1 cellular context compared by ENCODE assay signal in the genomic region with DNA sequence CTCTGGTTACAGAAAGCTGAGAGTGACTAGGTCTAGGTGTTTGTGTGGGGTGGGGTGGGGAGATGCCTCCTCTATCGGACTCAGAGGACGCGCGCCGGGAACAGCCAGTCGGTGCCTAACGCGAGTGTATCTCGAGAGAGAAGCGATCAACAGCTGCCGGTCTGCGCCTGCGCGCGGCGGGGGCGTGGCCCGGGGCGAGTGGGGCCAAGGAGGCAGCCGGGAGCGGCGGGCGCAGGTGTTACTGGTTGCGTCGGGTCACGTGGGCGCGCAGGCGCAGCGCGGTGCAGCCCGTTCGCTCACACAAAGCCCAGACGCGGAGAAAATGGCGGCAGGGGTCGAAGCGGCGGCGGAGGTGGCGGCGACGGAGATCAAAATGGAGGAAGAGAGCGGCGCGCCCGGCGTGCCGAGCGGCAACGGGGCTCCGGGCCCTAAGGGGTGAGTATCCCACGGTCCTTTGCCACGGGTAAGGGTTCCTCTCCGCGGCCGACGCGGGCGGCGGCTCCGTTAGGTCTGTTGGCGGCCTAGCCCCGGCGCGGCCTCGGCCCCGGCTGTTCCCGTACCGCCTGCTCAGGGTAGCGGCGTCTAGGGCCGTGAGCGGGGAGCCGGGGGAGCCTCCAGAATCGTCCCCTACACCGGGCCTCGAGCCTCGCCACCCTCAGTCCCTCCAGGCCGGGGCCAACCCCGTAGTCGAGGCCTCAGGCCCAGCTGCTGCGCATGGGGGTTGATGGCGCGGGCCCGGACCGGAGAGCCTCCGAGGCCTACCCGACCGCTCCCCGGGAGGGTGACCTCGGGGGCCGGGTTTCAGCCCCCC.
TF ChIP-seq lines count a peak whose summit lies in the region.

A gene with protein sequence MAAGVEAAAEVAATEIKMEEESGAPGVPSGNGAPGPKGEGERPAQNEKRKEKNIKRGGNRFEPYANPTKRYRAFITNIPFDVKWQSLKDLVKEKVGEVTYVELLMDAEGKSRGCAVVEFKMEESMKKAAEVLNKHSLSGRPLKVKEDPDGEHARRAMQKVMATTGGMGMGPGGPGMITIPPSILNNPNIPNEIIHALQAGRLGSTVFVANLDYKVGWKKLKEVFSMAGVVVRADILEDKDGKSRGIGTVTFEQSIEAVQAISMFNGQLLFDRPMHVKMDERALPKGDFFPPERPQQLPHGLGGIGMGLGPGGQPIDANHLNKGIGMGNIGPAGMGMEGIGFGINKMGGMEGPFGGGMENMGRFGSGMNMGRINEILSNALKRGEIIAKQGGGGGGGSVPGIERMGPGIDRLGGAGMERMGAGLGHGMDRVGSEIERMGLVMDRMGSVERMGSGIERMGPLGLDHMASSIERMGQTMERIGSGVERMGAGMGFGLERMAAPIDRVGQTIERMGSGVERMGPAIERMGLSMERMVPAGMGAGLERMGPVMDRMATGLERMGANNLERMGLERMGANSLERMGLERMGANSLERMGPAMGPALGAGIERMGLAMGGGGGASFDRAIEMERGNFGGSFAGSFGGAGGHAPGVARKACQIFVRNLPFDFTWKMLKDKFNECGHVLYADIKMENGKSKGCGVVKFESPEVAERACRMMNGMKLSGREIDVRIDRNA (plus strand): TSS at position 299 of the 811 bp plus-strand sequence. CDS start 24 bp downstream, at position 323.

TF ChIP-seq in K562, 482 proteins besides CTCF, POLR2A, EP300 and RAD21 (continued from another document and continues in another):
- TF ChIP-seq, protein P1, sequence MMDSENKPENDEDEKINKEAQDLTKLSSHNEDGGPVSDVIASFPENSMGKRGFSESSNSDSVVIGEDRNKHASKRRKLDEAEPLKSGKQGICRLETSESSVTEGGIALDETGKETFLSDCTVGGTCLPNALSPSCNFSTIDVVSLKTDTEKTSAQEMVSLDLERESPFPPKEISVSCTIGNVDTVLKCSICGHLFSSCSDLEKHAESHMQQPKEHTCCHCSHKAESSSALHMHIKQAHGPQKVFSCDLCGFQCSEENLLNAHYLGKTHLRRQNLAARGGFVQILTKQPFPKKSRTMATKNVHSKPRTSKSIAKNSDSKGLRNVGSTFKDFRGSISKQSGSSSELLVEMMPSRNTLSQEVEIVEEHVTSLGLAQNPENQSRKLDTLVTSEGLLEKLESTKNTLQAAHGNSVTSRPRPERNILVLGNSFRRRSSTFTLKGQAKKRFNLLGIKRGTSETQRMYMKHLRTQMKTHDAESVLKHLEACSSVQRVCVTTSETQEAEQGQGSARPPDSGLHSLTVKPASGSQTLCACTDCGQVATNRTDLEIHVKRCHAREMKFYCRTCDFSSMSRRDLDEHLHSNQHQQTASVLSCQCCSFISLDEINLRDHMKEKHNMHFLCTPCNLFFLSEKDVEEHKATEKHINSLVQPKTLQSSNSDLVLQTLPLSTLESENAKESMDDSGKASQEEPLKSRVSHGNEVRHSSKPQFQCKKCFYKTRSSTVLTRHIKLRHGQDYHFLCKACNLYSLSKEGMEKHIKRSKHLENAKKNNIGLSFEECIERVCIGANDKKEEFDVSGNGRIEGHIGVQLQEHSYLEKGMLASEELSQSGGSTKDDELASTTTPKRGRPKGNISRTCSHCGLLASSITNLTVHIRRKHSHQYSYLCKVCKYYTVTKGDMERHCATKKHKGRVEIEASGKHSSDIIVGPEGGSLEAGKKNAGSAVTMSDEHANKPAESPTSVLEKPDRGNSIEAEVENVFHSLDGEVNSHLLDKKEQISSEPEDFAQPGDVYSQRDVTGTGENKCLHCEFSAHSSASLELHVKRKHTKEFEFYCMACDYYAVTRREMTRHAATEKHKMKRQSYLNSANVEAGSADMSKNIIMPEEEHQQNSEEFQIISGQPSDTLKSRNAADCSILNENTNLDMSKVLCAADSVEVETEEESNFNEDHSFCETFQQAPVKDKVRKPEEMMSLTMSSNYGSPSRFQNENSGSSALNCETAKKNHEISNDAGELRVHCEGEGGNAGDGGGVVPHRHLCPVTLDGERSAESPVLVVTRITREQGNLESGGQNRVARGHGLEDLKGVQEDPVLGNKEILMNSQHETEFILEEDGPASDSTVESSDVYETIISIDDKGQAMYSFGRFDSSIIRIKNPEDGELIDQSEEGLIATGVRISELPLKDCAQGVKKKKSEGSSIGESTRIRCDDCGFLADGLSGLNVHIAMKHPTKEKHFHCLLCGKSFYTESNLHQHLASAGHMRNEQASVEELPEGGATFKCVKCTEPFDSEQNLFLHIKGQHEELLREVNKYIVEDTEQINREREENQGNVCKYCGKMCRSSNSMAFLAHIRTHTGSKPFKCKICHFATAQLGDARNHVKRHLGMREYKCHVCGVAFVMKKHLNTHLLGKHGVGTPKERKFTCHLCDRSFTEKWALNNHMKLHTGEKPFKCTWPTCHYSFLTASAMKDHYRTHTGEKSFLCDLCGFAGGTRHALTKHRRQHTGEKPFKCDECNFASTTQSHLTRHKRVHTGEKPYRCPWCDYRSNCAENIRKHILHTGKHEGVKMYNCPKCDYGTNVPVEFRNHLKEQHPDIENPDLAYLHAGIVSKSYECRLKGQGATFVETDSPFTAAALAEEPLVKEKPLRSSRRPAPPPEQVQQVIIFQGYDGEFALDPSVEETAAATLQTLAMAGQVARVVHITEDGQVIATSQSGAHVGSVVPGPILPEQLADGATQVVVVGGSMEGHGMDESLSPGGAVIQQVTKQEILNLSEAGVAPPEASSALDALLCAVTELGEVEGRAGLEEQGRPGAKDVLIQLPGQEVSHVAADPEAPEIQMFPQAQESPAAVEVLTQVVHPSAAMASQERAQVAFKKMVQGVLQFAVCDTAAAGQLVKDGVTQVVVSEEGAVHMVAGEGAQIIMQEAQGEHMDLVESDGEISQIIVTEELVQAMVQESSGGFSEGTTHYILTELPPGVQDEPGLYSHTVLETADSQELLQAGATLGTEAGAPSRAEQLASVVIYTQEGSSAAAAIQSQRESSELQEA (IDR thresholded peaks at IDR 0.05; ENCODE audit: low read depth) = no peak
- no peak for TF ChIP-seq NFE2L1 (tag; IDR thresholded peaks at IDR 0.05; ENCODE audit: borderline replicate concordance, low read depth)
- no peak for TF ChIP-seq ZC3H11A (IDR thresholded peaks at IDR 0.05; ENCODE audit: low read depth, low read length)
- no peak for TF ChIP-seq ADNP (tag; IDR thresholded peaks at IDR 0.05)
- TF ChIP-seq ZNF143 (CRISPR knock-in tag; IDR thresholded peaks at IDR 0.05) = peak; percentile 53
- TF ChIP-seq ESRRA (IDR thresholded peaks at IDR 0.05; ENCODE audit: borderline replicate concordance, low read depth) = peak; percentile 57; the same call in 1 of the 2 replicates
- TF ChIP-seq NONO (IDR thresholded peaks at IDR 0.05; ENCODE audit: low read depth in 2 of 2, low read length in 1 of 2) = peak in 1 of 2 experiments; percentile 81; a peak in 1 of 4 replicates
- TF ChIP-seq BRD4 (IDR thresholded peaks at IDR 0.05) = peak; percentile 96
- no peak; the same call in 1 of the 2 replicates for TF ChIP-seq CHCHD3 (CRISPR knock-in tag; IDR thresholded peaks at IDR 0.05)
- TF ChIP-seq, protein P2, sequence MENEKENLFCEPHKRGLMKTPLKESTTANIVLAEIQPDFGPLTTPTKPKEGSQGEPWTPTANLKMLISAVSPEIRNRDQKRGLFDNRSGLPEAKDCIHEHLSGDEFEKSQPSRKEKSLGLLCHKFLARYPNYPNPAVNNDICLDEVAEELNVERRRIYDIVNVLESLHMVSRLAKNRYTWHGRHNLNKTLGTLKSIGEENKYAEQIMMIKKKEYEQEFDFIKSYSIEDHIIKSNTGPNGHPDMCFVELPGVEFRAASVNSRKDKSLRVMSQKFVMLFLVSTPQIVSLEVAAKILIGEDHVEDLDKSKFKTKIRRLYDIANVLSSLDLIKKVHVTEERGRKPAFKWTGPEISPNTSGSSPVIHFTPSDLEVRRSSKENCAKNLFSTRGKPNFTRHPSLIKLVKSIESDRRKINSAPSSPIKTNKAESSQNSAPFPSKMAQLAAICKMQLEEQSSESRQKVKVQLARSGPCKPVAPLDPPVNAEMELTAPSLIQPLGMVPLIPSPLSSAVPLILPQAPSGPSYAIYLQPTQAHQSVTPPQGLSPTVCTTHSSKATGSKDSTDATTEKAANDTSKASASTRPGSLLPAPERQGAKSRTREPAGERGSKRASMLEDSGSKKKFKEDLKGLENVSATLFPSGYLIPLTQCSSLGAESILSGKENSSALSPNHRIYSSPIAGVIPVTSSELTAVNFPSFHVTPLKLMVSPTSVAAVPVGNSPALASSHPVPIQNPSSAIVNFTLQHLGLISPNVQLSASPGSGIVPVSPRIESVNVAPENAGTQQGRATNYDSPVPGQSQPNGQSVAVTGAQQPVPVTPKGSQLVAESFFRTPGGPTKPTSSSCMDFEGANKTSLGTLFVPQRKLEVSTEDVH (IDR thresholded peaks at IDR 0.05; ENCODE audit: low read depth, partially characterized antibody) = no peak
- no peak for TF ChIP-seq TFAM (CRISPR knock-in tag; conservative IDR thresholded peaks at IDR 0.05)
- no peak for TF ChIP-seq PTRF (tag; IDR thresholded peaks at IDR 0.05)
- peak; percentile 39; the same call in 1 of the 2 replicates for TF ChIP-seq STAG1 (CRISPR knock-in tag; IDR thresholded peaks at IDR 0.05; ENCODE audit: borderline replicate concordance)
- TF ChIP-seq, protein P3, sequence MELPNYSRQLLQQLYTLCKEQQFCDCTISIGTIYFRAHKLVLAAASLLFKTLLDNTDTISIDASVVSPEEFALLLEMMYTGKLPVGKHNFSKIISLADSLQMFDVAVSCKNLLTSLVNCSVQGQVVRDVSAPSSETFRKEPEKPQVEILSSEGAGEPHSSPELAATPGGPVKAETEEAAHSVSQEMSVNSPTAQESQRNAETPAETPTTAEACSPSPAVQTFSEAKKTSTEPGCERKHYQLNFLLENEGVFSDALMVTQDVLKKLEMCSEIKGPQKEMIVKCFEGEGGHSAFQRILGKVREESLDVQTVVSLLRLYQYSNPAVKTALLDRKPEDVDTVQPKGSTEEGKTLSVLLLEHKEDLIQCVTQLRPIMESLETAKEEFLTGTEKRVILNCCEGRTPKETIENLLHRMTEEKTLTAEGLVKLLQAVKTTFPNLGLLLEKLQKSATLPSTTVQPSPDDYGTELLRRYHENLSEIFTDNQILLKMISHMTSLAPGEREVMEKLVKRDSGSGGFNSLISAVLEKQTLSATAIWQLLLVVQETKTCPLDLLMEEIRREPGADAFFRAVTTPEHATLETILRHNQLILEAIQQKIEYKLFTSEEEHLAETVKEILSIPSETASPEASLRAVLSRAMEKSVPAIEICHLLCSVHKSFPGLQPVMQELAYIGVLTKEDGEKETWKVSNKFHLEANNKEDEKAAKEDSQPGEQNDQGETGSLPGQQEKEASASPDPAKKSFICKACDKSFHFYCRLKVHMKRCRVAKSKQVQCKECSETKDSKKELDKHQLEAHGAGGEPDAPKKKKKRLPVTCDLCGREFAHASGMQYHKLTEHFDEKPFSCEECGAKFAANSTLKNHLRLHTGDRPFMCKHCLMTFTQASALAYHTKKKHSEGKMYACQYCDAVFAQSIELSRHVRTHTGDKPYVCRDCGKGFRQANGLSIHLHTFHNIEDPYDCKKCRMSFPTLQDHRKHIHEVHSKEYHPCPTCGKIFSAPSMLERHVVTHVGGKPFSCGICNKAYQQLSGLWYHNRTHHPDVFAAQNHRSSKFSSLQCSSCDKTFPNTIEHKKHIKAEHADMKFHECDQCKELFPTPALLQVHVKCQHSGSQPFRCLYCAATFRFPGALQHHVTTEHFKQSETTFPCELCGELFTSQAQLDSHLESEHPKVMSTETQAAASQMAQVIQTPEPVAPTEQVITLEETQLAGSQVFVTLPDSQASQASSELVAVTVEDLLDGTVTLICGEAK (IDR thresholded peaks at IDR 0.05) = no peak
- TF ChIP-seq, protein P3 (CRISPR knock-in tag; IDR thresholded peaks at IDR 0.05) = no peak
- TF ChIP-seq, protein P4, sequence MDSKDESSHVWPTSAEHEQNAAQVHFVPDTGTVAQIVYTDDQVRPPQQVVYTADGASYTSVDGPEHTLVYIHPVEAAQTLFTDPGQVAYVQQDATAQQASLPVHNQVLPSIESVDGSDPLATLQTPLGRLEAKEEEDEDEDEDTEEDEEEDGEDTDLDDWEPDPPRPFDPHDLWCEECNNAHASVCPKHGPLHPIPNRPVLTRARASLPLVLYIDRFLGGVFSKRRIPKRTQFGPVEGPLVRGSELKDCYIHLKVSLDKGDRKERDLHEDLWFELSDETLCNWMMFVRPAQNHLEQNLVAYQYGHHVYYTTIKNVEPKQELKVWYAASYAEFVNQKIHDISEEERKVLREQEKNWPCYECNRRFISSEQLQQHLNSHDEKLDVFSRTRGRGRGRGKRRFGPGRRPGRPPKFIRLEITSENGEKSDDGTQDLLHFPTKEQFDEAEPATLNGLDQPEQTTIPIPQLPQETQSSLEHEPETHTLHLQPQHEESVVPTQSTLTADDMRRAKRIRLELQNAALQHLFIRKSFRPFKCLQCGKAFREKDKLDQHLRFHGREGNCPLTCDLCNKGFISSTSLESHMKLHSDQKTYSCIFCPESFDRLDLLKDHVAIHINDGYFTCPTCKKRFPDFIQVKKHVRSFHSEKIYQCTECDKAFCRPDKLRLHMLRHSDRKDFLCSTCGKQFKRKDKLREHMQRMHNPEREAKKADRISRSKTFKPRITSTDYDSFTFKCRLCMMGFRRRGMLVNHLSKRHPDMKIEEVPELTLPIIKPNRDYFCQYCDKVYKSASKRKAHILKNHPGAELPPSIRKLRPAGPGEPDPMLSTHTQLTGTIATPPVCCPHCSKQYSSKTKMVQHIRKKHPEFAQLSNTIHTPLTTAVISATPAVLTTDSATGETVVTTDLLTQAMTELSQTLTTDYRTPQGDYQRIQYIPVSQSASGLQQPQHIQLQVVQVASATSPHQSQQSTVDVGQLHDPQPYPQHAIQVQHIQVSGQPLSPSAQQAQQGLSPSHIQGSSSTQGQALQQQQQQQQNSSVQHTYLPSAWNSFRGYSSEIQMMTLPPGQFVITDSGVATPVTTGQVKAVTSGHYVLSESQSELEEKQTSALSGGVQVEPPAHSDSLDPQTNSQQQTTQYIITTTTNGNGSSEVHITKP (IDR thresholded peaks at IDR 0.05; ENCODE audit: partially characterized antibody) = no peak
